ENCODE assay signal across 9 cellular contexts in genomic region chr16:19559242-19559910, GRCh38. TPM values are rescaled to one million over a fixed set of nuclear protein-coding genes. Genes with fewer than 3 reads are reported as not detected.
DNase-seq lines count a peak whose midpoint lies in the region; ATAC-seq and TF ChIP-seq lines count a peak whose summit lies in the region.
"Had no signal": no experiment of that assay in that cellular context is flagged by ENCODE, and none has a peak within 500 bp of the region (broad histone marks: within the 10 kb centered on the region; RNA-seq: fewer than 3 reads in every experiment).

No MANE protein-coding gene starts in this region.

- intact Hi-C loops in CD8-positive, alpha-beta T cell (cut with DNase I, micrococcal nuclease), result loop anchor here (1.0 to 10.0 kb wide), 6 partner anchors 23 to 1185 kb away; partner anchors contain the start of genes SMG1 (in 2 of the 2) and THUMPD1 (in 1 of the 2)

- no peak overlapping the region for H3K4me3 Mint-ChIP-seq in CD8-positive, alpha-beta T cell
- no peak overlapping the region for H3K4me3 Mint-ChIP-seq in type B pancreatic cell
- H3K4me3 Mint-ChIP-seq: T-helper 1 cell treated with Interleukin-12 subunit alpha and Interleukin-12 subunit beta and Interleukin-4 antibody, amounts not matched to agents 30 μg/mL and 1 μg/mL, for 36 hours had no signal

- no peaks in the 10 kb centered on the region for H3K9me3 ChIP-seq in CD8-positive, alpha-beta T cell (ENCODE audit: low read length)

- H3K27me3 ChIP-seq in CD8-positive, alpha-beta T cell (ENCODE audit: insufficient read depth, low read length), result no peaks in the 10 kb centered on the region
- no peaks in the 10 kb centered on the region for H3K27me3 ChIP-seq in layer of hippocampus (ENCODE audit: control insufficient read depth, insufficient read depth, low read length)

- H3K27ac ChIP-seq in CD8-positive, alpha-beta T cell (ENCODE audit: low read depth, low read length), result no peak overlapping the region
- peak overlapping the region; percentile 35 for H3K27ac ChIP-seq in layer of hippocampus (ENCODE audit: low read depth, low read length)

- CTCF ChIA-PET in CD8-positive, alpha-beta T cell (lab: Charles Lee), result interaction anchor here (0.7 to 6.3 kb wide), 6 partner anchors 29 to 826 kb away, joined by 4 to 61 read pairs (median 4); partner anchors contain the start of genes CCP110 and GPRC5B

- in situ Hi-C loops in astrocyte of the spinal cord (cut with HindIII; ENCODE audit: low sequenced_read_pairs), result no loop called here

- no peaks in the 10 kb centered on the region for H3K9me3 Mint-ChIP-seq in CD8-positive, alpha-beta T cell
- no peaks in the 10 kb centered on the region for H3K9me3 Mint-ChIP-seq in type B pancreatic cell

- peak in 2 of 7 experiments; percentile 23 to 37 for DNase-seq in CD8-positive, alpha-beta T cell
- DNase-seq in NCI-H345 treated with DMSO at 0.1 percent for 48 hours (lab: John Stamatoyannopoulos, UW; ENCODE audit: unreplicated experiment), result peak; percentile 33
- peak; percentile 72 for DNase-seq in astrocyte of the spinal cord (ENCODE audit: low read depth, low spot score)
- no peak for DNase-seq in type B pancreatic cell (ENCODE audit: extremely low spot score, unreplicated experiment)

- H3K27ac Mint-ChIP-seq in CD8-positive, alpha-beta T cell, result no peak overlapping the region
- H3K27ac Mint-ChIP-seq in type B pancreatic cell, result no peak overlapping the region
- H3K27ac Mint-ChIP-seq: T-helper 1 cell treated with Interleukin-12 subunit alpha and Interleukin-12 subunit beta and Interleukin-4 antibody, amounts not matched to agents 30 μg/mL and 1 μg/mL, for 36 hours had no signal

- ATAC-seq in CD8-positive, alpha-beta T cell, result no peak
- ATAC-seq in HG03520 (IDR thresholded peaks at IDR 0.05; ENCODE audit: unreplicated experiment) (no peak), HG02588 (IDR thresholded peaks at IDR 0.05; ENCODE audit: unreplicated experiment) (no peak)

- POLR2A ChIA-PET in CD8-positive, alpha-beta T cell (lab: Charles Lee), result interaction anchor here (1.0 kb wide), 1 partner anchor 325 kb away, joined by 4 read pairs; the partner anchor contains the start of gene GPRC5B

- peaks cover 15% of the 10 kb centered on the region for H3K36me3 Mint-ChIP-seq in CD8-positive, alpha-beta T cell
- peaks cover 6% of the 10 kb centered on the region for H3K36me3 Mint-ChIP-seq in type B pancreatic cell

- TF ChIP-seq CTCF in CD8-positive, alpha-beta T cell (IDR thresholded peaks at IDR 0.05), result peak; percentile 82
- TF ChIP-seq CTCF in GM12874 (IDR thresholded peaks at IDR 0.05; ENCODE audit: insufficient read depth, low read depth, low read length), result peak; percentile 39; the same call in 1 of the 2 replicates
- TF ChIP-seq CTCF in astrocyte of the spinal cord (IDR thresholded peaks at IDR 0.05; ENCODE audit: low read depth, low read length), result peak; percentile 52
- peak; percentile 88 for TF ChIP-seq CTCF in type B pancreatic cell (conservative IDR thresholded peaks at IDR 0.05)

- H3K36me3 ChIP-seq in CD8-positive, alpha-beta T cell (ENCODE audit: insufficient read depth, low read length), result no peaks in the 10 kb centered on the region

- H3K4me1 ChIP-seq in CD8-positive, alpha-beta T cell (ENCODE audit: insufficient read depth, low read length), result peaks cover 7% of the 10 kb centered on the region

- no peak overlapping the region for H3K4me3 ChIP-seq in CD8-positive, alpha-beta T cell (ENCODE audit: low read depth, low read length)
- H3K4me3 ChIP-seq in astrocyte of the spinal cord (ENCODE audit: low read depth, low read length), result no peak overlapping the region

- peaks cover 24% of the 10 kb centered on the region for H3K4me1 Mint-ChIP-seq in CD8-positive, alpha-beta T cell (ENCODE audit: low read depth)
- H3K4me1 Mint-ChIP-seq in type B pancreatic cell (ENCODE audit: unreplicated experiment), result peaks cover 13% of the 10 kb centered on the region

- H3K27me3 Mint-ChIP-seq in CD8-positive, alpha-beta T cell (ENCODE audit: low read depth), result no peaks in the 10 kb centered on the region
- no peaks in the 10 kb centered on the region for H3K27me3 Mint-ChIP-seq in type B pancreatic cell

RNA-seq across cellular contexts. Expression of gene VPS35L, which starts 3.9 kb away (rescaled TPM):
- 10 to 100 TPM; 26.5 to 27.3 TPM for total RNA-seq in CD8-positive, alpha-beta T cell
- total RNA-seq in type B pancreatic cell (ENCODE audit: low replicate concordance), result 59.1 and 62.0 TPM in 2 replicates

RNA-seq across cellular contexts. Expression of gene CCP110, which starts 35.6 kb away (rescaled TPM):
- 10 to 100 TPM; 12.2 to 14.1 TPM for total RNA-seq in CD8-positive, alpha-beta T cell
- total RNA-seq in type B pancreatic cell (ENCODE audit: low replicate concordance), result 14.7 and 29.1 TPM in 2 replicates

RNA-seq across cellular contexts. Expression of gene GDE1, which starts 37.5 kb away (rescaled TPM):
- total RNA-seq in CD8-positive, alpha-beta T cell, result 10 to 100 TPM; 26.2 to 29.0 TPM
- total RNA-seq in type B pancreatic cell (ENCODE audit: low replicate concordance), result 66.7 and 90.0 TPM in 2 replicates
